ENCODE assay signal across 21 cellular contexts in the genomic region with DNA sequence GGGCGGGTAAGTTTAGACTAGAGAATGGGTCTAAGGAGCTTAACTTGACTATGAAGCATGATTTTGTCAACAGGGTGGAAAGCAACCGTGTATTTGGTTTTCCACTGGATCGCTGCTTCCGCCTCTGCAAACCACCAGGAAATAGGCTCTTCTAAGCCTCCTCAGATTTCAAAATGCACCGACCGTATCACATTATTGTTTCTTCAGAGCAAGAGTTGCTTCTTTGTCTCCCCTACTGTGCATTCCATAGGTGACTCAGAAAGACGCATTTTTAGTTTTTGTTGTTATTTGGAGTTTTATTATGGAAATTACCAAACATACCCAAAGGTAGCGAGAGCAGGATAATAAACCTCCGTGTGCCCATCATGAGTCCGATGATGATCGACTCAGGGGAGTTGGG.
DNase-seq lines count a peak whose midpoint lies in the region; ATAC-seq and TF ChIP-seq lines count a peak whose summit lies in the region.
"Had no signal": no experiment of that assay in that cellular context is flagged by ENCODE, and none has a peak within 500 bp of the region (broad histone marks: within the 10 kb centered on the region; RNA-seq: fewer than 3 reads in every experiment).

No MANE protein-coding gene starts in this region.

- no peaks in the 10 kb centered on the region for H3K79me2 ChIP-seq in PC-9 (ENCODE audit: low read depth)

- ATAC-seq in upper lobe of left lung (ENCODE audit: low FRiP score in 2 of 2) (no peak), mucosa of descending colon (no peak)
- ATAC-seq: A549, heart right ventricle, left ventricle myocardium superior had no signal

- H3K27ac ChIP-seq in PC-9 (no peak overlapping the region), upper lobe of left lung (no peak overlapping the region)
- H3K27ac ChIP-seq: dorsolateral prefrontal cortex, heart right ventricle had no signal

- no peak for TF ChIP-seq EP300 in upper lobe of left lung (IDR thresholded peaks at IDR 0.05)

- H3K9me3 ChIP-seq in PC-9 (ENCODE audit: insufficient read depth, low read depth) (no peaks in the 10 kb centered on the region), upper lobe of left lung (no peaks in the 10 kb centered on the region), mucosa of descending colon (no peaks in the 10 kb centered on the region)
- H3K9me3 ChIP-seq: A549, heart right ventricle, SK-N-SH had no signal

- DNase-seq in NCI-H1092 treated with DMSO at 0.1 percent for 48 hours (lab: John Stamatoyannopoulos, UW) (peak; percentile 17), NCI-H1092 (lab: John Stamatoyannopoulos, UW) (no peak), PC-9 (peak; percentile 15 to 75), choroid plexus epithelial cell (ENCODE audit: low read depth) (peak; percentile 58), renal cortical epithelial cell (ENCODE audit: low read depth) (peak; percentile 79), upper lobe of left lung (no peak), mucosa of descending colon (no peak)
- DNase-seq in stimulated activated CD4-positive, alpha-beta T cell treated with anti-CD3 and anti-CD28 coated beads, Interleukin-12 subunit alpha, Interleukin-12 subunit beta, amount 100 ng/mL, for 4 hours, result no peak
- DNase-seq: activated CD4-positive, alpha-beta T cell treated with anti-CD3 and anti-CD28 coated beads, Interleukin-2, amount 50 U/mL, for 4 hours; activated effector memory CD4-positive, alpha-beta T cell treated with anti-CD3 and anti-CD28 coated beads, Interleukin-2, amount 50 U/mL, for 16 hours; C1 segment of cervical spinal cord; dorsolateral prefrontal cortex; GF-D8; HCEC 1CT; heart right ventricle; left ventricle myocardium superior; NCI-H2081; NCI-H524; sigmoid colon; SK-N-SH had no signal

- intact Hi-C loops in PC-9 (cut with micrococcal nuclease; ENCODE audit: unreplicated experiment) (no loop called here), mucosa of descending colon (cut with DNase I, micrococcal nuclease) (no loop called here)

- H2AFZ ChIP-seq in PC-9, result no peak overlapping the region

- H3K4me1 ChIP-seq in PC-9 (replicated peaks; ENCODE audit: insufficient read depth) (peaks cover 41% of the 10 kb centered on the region), upper lobe of left lung (peaks cover 11 to 26% (median 23%) of the 10 kb centered on the region in 4 donors), mucosa of descending colon (ENCODE audit: low read depth) (peaks cover 21% of the 10 kb centered on the region)

- no peaks in the 10 kb centered on the region for H3K27me3 ChIP-seq in PC-9 (ENCODE audit: insufficient read depth, low read depth)
- H3K27me3 ChIP-seq in upper lobe of left lung, result no peaks in the 10 kb centered on the region
- H3K27me3 ChIP-seq: dorsolateral prefrontal cortex, sigmoid colon had no signal

- peak overlapping the region; percentile 3; the same call in 1 of the 2 replicates for H3K4me2 ChIP-seq in PC-9
- H3K4me2 ChIP-seq: A549, SK-N-SH had no signal

- POLR2A ChIA-PET in PC-9 (lab: Charles Lee; ENCODE audit: unreplicated experiment), result no interaction called here

- H3F3A ChIP-seq in PC-9 (ENCODE audit: insufficient read depth, low read depth), result peaks cover 43% of the 10 kb centered on the region; the same call in 1 of the 2 replicates

- H4K20me1 ChIP-seq in PC-9 (ENCODE audit: insufficient read depth), result no peaks in the 10 kb centered on the region

- H3K36me3 ChIP-seq in PC-9 (ENCODE audit: low read depth), result no peaks in the 10 kb centered on the region
- H3K36me3 ChIP-seq in upper lobe of left lung, result no peaks in the 10 kb centered on the region
- H3K36me3 ChIP-seq in mucosa of descending colon (ENCODE audit: low read depth), result no peaks in the 10 kb centered on the region
- H3K36me3 ChIP-seq: heart right ventricle, sigmoid colon had no signal

- no peaks in the 10 kb centered on the region for H3K9me2 ChIP-seq in PC-9 (ENCODE audit: insufficient read depth)
- H3K9me2 ChIP-seq: SK-N-SH had no signal

- no TSS peak for BruUV-seq in PC-9 (replicated peaks; lab: Mats Ljungman, UMichigan)

- CTCF ChIA-PET in PC-9 (lab: Charles Lee), result interaction anchor here (0.6 kb wide), 1 partner anchor 46 kb away, joined by 7 read pairs; no protein-coding TSS in a partner anchor

- WGBS in upper lobe of left lung, 2 donors, result 68 to 78% methylated on average over 11 of the region's 11 CpGs

- TF ChIP-seq CTCF in PC-9 (conservative IDR thresholded peaks at IDR 0.05), result no peak
- TF ChIP-seq CTCF in choroid plexus epithelial cell (conservative IDR thresholded peaks at IDR 0.05; ENCODE audit: low read depth, low read length), result no peak
- TF ChIP-seq CTCF in upper lobe of left lung (IDR thresholded peaks at IDR 0.05), result no peak
- no peak for TF ChIP-seq CTCF in mucosa of descending colon (IDR thresholded peaks at IDR 0.05)

- TF ChIP-seq POLR2A in upper lobe of left lung (IDR thresholded peaks at IDR 0.05), result no peak

- H3K4me3 ChIP-seq in PC-9 (no peak overlapping the region), choroid plexus epithelial cell (ENCODE audit: low read depth, low read length) (no peak overlapping the region), upper lobe of left lung (no peak overlapping the region), mucosa of descending colon (no peak overlapping the region)
- H3K4me3 ChIP-seq: A549, dorsolateral prefrontal cortex, heart right ventricle, sigmoid colon had no signal

Comparison
In these comparisons a context has a peak if more than half of its experiments do, and no peak if none do; other contexts are left out.
1. DNase-seq: peak in NCI-H1092 treated with DMSO at 0.1 percent for 48 hours (single experiment), PC-9 (2 of 2), choroid plexus epithelial cell (single experiment) and renal cortical epithelial cell (single experiment); none in NCI-H1092 (single experiment), upper lobe of left lung (0 of 2), stimulated activated CD4-positive, alpha-beta T cell treated with anti-CD3 and anti-CD28 coated beads, Interleukin-12 subunit alpha, Interleukin-12 subunit beta, amount 100 ng/mL, for 4 hours (single experiment) and mucosa of descending colon (0 of 3).